9 cellular contexts compared by ENCODE assay signal in genomic region chr11:110858556-110858921, GRCh38.
DNase-seq lines count a peak whose midpoint lies in the region; ATAC-seq and TF ChIP-seq lines count a peak whose summit lies in the region.
"Had no signal": no experiment of that assay in that cellular context is flagged by ENCODE, and none has a peak within 500 bp of the region (broad histone marks: within the 10 kb centered on the region; RNA-seq: fewer than 3 reads in every experiment).

No MANE protein-coding gene starts in this region.

- TF ChIP-seq CTCF in chondrocyte (IDR thresholded peaks at IDR 0.05) = no peak

- H3K4me1 Mint-ChIP-seq in chondrocyte (ENCODE audit: low read depth) = peaks cover 27% of the 10 kb centered on the region

- H3K27ac Mint-ChIP-seq in chondrocyte (ENCODE audit: unreplicated experiment) = no peak overlapping the region

- H3K27me3 Mint-ChIP-seq in chondrocyte (ENCODE audit: low read depth) = no peaks in the 10 kb centered on the region

- peak; percentile 62 for ATAC-seq in GM18519 (IDR thresholded peaks at IDR 0.05; ENCODE audit: low FRiP score, unreplicated experiment)
- ATAC-seq in HG02981 (IDR thresholded peaks at IDR 0.05; ENCODE audit: unreplicated experiment) = peak; percentile 51
- no peak for ATAC-seq in HG02840 (IDR thresholded peaks at IDR 0.05; ENCODE audit: low FRiP score, unreplicated experiment)

- no peaks in the 10 kb centered on the region for H3K9me3 Mint-ChIP-seq in chondrocyte (ENCODE audit: low read depth)

- H3K4me3 Mint-ChIP-seq in chondrocyte (ENCODE audit: unreplicated experiment) = no peak overlapping the region

- DNase-seq in fibroblast of peridontal ligament (ENCODE audit: extremely low read depth) = peak; percentile 20
- DNase-seq in renal cortical epithelial cell (ENCODE audit: low read depth) = peak; percentile 42
- DNase-seq in chondrocyte (ENCODE audit: low spot score) = no peak
- no peak for DNase-seq in superior temporal gyrus (ENCODE audit: extremely low spot score)
- DNase-seq in activated naive CD4-positive, alpha-beta T cell treated with Interleukin-2 at 50 U/mL for 16 hours = no peak
- DNase-seq: brain microvascular endothelial cell had no signal

- H3K36me3 Mint-ChIP-seq in chondrocyte (ENCODE audit: low read depth) = no peaks in the 10 kb centered on the region

Comparison
In these comparisons a context has a peak if more than half of its experiments do, and no peak if none do; other contexts are left out.
1. DNase-seq: peak in fibroblast of peridontal ligament (single experiment) and renal cortical epithelial cell (single experiment); none in chondrocyte (single experiment), superior temporal gyrus (single experiment) and activated naive CD4-positive, alpha-beta T cell treated with Interleukin-2 at 50 U/mL for 16 hours (single experiment).